Comparison of ENCODE assay signal across 12 cellular contexts in genomic region chr15:69081310-69082004, GRCh38.
DNase-seq lines count a peak whose midpoint lies in the region; ATAC-seq, FAIRE-seq and TF ChIP-seq lines count a peak whose summit lies in the region.
"Had no signal": no experiment of that assay in that cellular context is flagged by ENCODE, and none has a peak within 500 bp of the region (broad histone marks: within the 10 kb centered on the region; RNA-seq: fewer than 3 reads in every experiment).

No MANE protein-coding gene starts in this region.

- TF ChIP-seq CTCF in A673 (conservative IDR thresholded peaks at IDR 0.05; ENCODE audit: low read depth, low read length) (no peak), osteoblast (IDR thresholded peaks at IDR 0.05; ENCODE audit: extremely low read depth, low read depth, low read length) (no peak), GM20000 (IDR thresholded peaks at IDR 0.05; ENCODE audit: extremely low read depth, missing control alignments) (no peak), natural killer cell (IDR thresholded peaks at IDR 0.05) (no peak)

- H3K79me2 ChIP-seq in osteoblast (ENCODE audit: insufficient read depth, low read length) = no peaks in the 10 kb centered on the region

- DNase-seq in A673 (ENCODE audit: low spot score) (peak; percentile 55), SJCRH30 (peak; percentile 71), Right ventricle myocardium superior (peak; percentile 83), osteoblast (ENCODE audit: insufficient read length, low spot score, missing footprints) (peak; percentile 86), GM20000 (ENCODE audit: low spot score) (no peak), HTR-8/SVneo (ENCODE audit: insufficient read length, low spot score) (no peak), natural killer cell (no peak)
- DNase-seq: dorsolateral prefrontal cortex; naive thymus-derived CD4-positive, alpha-beta T cell had no signal

- ATAC-seq in Right ventricle myocardium superior (ENCODE audit: poor library complexity) = peak; percentile 87
- ATAC-seq in HG02981 (IDR thresholded peaks at IDR 0.05; ENCODE audit: unreplicated experiment) = no peak
- no peak for ATAC-seq in natural killer cell
- ATAC-seq: naive thymus-derived CD4-positive, alpha-beta T cell had no signal

- TSS peak; percentile 30 for BruUV-seq in A673 (replicated peaks; lab: Mats Ljungman, UMichigan)

- intact Hi-C loops in A673 (cut with micrococcal nuclease; ENCODE audit: unreplicated experiment) = loop anchor here (5.0 kb wide), 1 partner anchor 81 kb away; the partner anchor contains the start of gene GLCE
- intact Hi-C loops in Right ventricle myocardium superior (cut with DNase I) = no loop called here
- intact Hi-C loops in natural killer cell (cut with micrococcal nuclease) = no loop called here

- H3K27me3 ChIP-seq in A673 (replicated peaks; ENCODE audit: insufficient read depth, low read depth, low read length, poor library complexity) (no peaks in the 10 kb centered on the region), SJCRH30 (no peaks in the 10 kb centered on the region), osteoblast (ENCODE audit: insufficient read depth, low read length) (peaks cover 26% of the 10 kb centered on the region)
- H3K27me3 ChIP-seq: dorsolateral prefrontal cortex had no signal

- no peaks in the 10 kb centered on the region for H3K36me3 Mint-ChIP-seq in natural killer cell
- H3K36me3 Mint-ChIP-seq: IgD-negative memory B cell; naive thymus-derived CD4-positive, alpha-beta T cell had no signal

- H3K4me3 ChIP-seq in A673 (ENCODE audit: low read depth, low read length, poor library complexity, severe bottlenecking) (peak overlapping the region; percentile 53), SJCRH30 (no peak overlapping the region), osteoblast (ENCODE audit: insufficient read depth, low read length) (peak overlapping the region; percentile 13)

- H3K4me3 Mint-ChIP-seq in natural killer cell = no peak overlapping the region
- H3K4me3 Mint-ChIP-seq: IgD-negative memory B cell; naive thymus-derived CD4-positive, alpha-beta T cell had no signal

- no peaks in the 10 kb centered on the region for H3K9me3 Mint-ChIP-seq in natural killer cell
- H3K9me3 Mint-ChIP-seq: IgD-negative memory B cell had no signal

- peak overlapping the region; percentile 26 for H3K4me2 ChIP-seq in osteoblast (ENCODE audit: insufficient read depth, low read length)

- no peak overlapping the region for H3K27ac Mint-ChIP-seq in natural killer cell
- H3K27ac Mint-ChIP-seq: IgD-negative memory B cell; naive thymus-derived CD4-positive, alpha-beta T cell had no signal

- H3K9me3 ChIP-seq in A673 (ENCODE audit: low read depth, low read length, poor library complexity, severe bottlenecking) = no peaks in the 10 kb centered on the region
- no peaks in the 10 kb centered on the region for H3K9me3 ChIP-seq in SJCRH30 (replicated peaks)
- no peaks in the 10 kb centered on the region for H3K9me3 ChIP-seq in osteoblast (ENCODE audit: low read depth, low read length)

- peak overlapping the region; percentile 89 for H2AFZ ChIP-seq in osteoblast (ENCODE audit: low read length)

- H3K36me3 ChIP-seq in A673 (ENCODE audit: insufficient read depth, low read length, poor library complexity, severe bottlenecking) = no peaks in the 10 kb centered on the region
- no peaks in the 10 kb centered on the region for H3K36me3 ChIP-seq in SJCRH30
- no peaks in the 10 kb centered on the region for H3K36me3 ChIP-seq in osteoblast (ENCODE audit: insufficient read depth, low read length)

- H3K4me1 Mint-ChIP-seq in natural killer cell = no peaks in the 10 kb centered on the region

- H3K27me3 Mint-ChIP-seq in natural killer cell (ENCODE audit: low read depth in 2 of 2) = peaks cover 10 to 17% of the 10 kb centered on the region in 2 donors

- CTCF ChIA-PET in A673 (lab: Charles Lee) = no interaction called here

- peak overlapping the region; percentile 93 for H3K27ac ChIP-seq in A673 (ENCODE audit: low read depth, low read length, poor library complexity, severe bottlenecking)
- peak overlapping the region; percentile 73 for H3K27ac ChIP-seq in SJCRH30
- peak overlapping the region; percentile 38 for H3K27ac ChIP-seq in osteoblast (ENCODE audit: low read depth, low read length)

- no peak for FAIRE-seq in HTR-8/SVneo (lab: Jason Lieb, UNC)
- FAIRE-seq: A204.1 had no signal

- no peaks in the 10 kb centered on the region for H4K20me1 ChIP-seq in osteoblast (ENCODE audit: insufficient read depth, low read length)

- H3K4me1 ChIP-seq in A673 (ENCODE audit: insufficient read depth, low read length, poor library complexity, severe bottlenecking) (peaks cover 62% of the 10 kb centered on the region), SJCRH30 (peaks cover 51% of the 10 kb centered on the region), osteoblast (ENCODE audit: insufficient read depth, low read length) (peaks cover 25% of the 10 kb centered on the region)

- POLR2A ChIA-PET in A673 (lab: Charles Lee; ENCODE audit: low non-redundant PET) = interaction anchor here (1.0 kb wide), 1 partner anchor 14 kb away, joined by 4 read pairs; no protein-coding TSS in a partner anchor

Comparison
In these comparisons a context has a peak if more than half of its experiments do, and no peak if none do; other contexts are left out.
1. DNase-seq: peak in A673 (single experiment), SJCRH30 (2 of 2), Right ventricle myocardium superior (single experiment) and osteoblast (single experiment); none in GM20000 (single experiment), HTR-8/SVneo (single experiment) and natural killer cell (single experiment).
2. H3K27ac ChIP-seq: peak in every context shown above with its lines; median percentile 93 in A673; 73 in SJCRH30; 38 in osteoblast.